9 cellular contexts compared by ENCODE assay signal in the genomic region with DNA sequence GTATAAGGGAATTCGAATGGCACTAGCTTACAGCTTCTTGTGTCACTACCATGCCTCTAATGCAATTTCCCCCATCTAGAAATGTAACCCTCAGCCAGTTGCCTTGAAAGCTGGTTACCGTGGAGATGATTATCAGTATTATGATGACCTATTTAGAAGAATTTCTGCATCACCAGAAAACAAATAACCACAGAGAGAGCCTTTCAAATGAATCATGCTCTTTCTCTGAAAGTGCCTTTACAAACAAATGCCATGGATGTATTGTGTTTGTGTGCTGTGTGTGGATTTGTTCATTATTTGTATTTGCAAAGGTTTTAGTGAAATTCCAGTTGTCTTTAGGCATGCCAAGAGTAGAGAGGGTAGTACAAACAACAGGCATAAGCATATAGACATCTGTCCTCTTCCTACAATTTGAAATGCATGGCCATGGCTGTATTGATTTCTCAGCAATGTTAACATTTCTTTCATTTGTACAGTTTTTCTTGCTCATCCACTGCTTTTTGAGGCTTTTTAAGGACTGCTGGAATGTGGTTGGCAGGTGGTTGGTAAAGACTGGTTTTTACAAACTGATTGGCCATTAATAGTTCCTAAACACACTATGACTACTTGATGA.
A peak's percentile ranks its signal among the peaks of the same experiment; 100 is the strongest.
DNase-seq lines count a peak whose midpoint lies in the region; ATAC-seq and TF ChIP-seq lines count a peak whose summit lies in the region.
"Had no signal": no experiment of that assay in that cellular context is flagged by ENCODE, and none has a peak within 500 bp of the region (broad histone marks: within the 10 kb centered on the region; RNA-seq: fewer than 3 reads in every experiment).

No MANE protein-coding gene starts in this region.

- H3K4me3 Mint-ChIP-seq in brain = peak overlapping the region in 2 of 5 experiments; percentile 42 to 51

- peak; percentile 29 for ATAC-seq in lung (ENCODE audit: insufficient read depth, low FRiP score)
- ATAC-seq in GM18868 (IDR thresholded peaks at IDR 0.05; ENCODE audit: unreplicated experiment) = no peak

- H3K4me3 ChIP-seq in lung (no peak overlapping the region), MM.1S (ENCODE audit: low read length) (no peak overlapping the region)

- TF ChIP-seq CTCF in brain (conservative IDR thresholded peaks at IDR 0.05) (no peak), lung (IDR thresholded peaks at IDR 0.05; ENCODE audit: control extremely low read depth, extremely low read depth) (no peak), MM.1S (IDR thresholded peaks at IDR 0.05; ENCODE audit: low read length) (no peak)

- H2AFZ ChIP-seq in MM.1S (ENCODE audit: low read length) = no peak overlapping the region

- no peaks in the 10 kb centered on the region for H3K36me3 Mint-ChIP-seq in brain

- no peaks in the 10 kb centered on the region for H4K20me1 ChIP-seq in MM.1S (ENCODE audit: insufficient read depth, low read length)

- H3K4me1 Mint-ChIP-seq in brain = peaks cover 63% of the 10 kb centered on the region

- H3K79me2 ChIP-seq in MM.1S (ENCODE audit: low read length) = no peaks in the 10 kb centered on the region

- H3K27me3 Mint-ChIP-seq in brain = no peaks in the 10 kb centered on the region

- WGBS in lung, 2 donors = 71 to 87% methylated on average over 2 of the region's 2 CpGs

- H3K4me1 ChIP-seq in lung (ENCODE audit: control insufficient read depth in 2 of 2, insufficient read depth in 2 of 2, low read length in 2 of 2) = no peaks in the 10 kb centered on the region
- H3K4me1 ChIP-seq in MM.1S (ENCODE audit: low read length) = no peaks in the 10 kb centered on the region

- H3K9me3 Mint-ChIP-seq in brain = no peaks in the 10 kb centered on the region

- H3K27ac ChIP-seq in lung (ENCODE audit: low read depth in 1 of 2, low read length in 1 of 2) (no peak overlapping the region), MM.1S (ENCODE audit: low read length) (no peak overlapping the region)

- H3F3A ChIP-seq in MM.1S (ENCODE audit: insufficient read depth, low read length) = no peaks in the 10 kb centered on the region

- H3K9ac ChIP-seq in MM.1S (ENCODE audit: low read length) = no peak overlapping the region

- peak overlapping the region; percentile 56 to 92 (median 75) for H3K27ac Mint-ChIP-seq in brain

- DNase-seq in AG08396 (ENCODE audit: low spot score) (peak; percentile 48), LoVo (ENCODE audit: low spot score) (peak; percentile 44), lung (ENCODE audit: low spot score) (no peak), NCI-H69 (lab: John Stamatoyannopoulos, UW) (no peak), MM.1S (no peak), 8988T (no peak)
- DNase-seq: activated naive CD4-positive, alpha-beta T cell treated with anti-CD3 and anti-CD28 coated beads, Interleukin-2, amount 50 U/mL, for 16 hours had no signal

- H3K36me3 ChIP-seq in lung (ENCODE audit: control insufficient read depth in 2 of 2, insufficient read depth in 2 of 2, low read length in 2 of 2) (no peaks in the 10 kb centered on the region), MM.1S (replicated peaks; ENCODE audit: insufficient read depth, low read length) (no peaks in the 10 kb centered on the region)

- H3K9me3 ChIP-seq in lung (ENCODE audit: control insufficient read depth in 2 of 2, insufficient read depth in 1 of 2, low read length in 1 of 2) = no peaks in the 10 kb centered on the region
- no peaks in the 10 kb centered on the region for H3K9me3 ChIP-seq in MM.1S (replicated peaks; ENCODE audit: insufficient read depth, low read length)

- H3K27me3 ChIP-seq in lung (ENCODE audit: control insufficient read depth, insufficient read depth) (no peaks in the 10 kb centered on the region), MM.1S (replicated peaks; ENCODE audit: insufficient read depth, low read length) (no peaks in the 10 kb centered on the region)

- H3K9me2 ChIP-seq in MM.1S (replicated peaks; ENCODE audit: insufficient read depth, low read length) = no peaks in the 10 kb centered on the region

- H3K4me2 ChIP-seq in MM.1S (ENCODE audit: low read depth, low read length) = no peak overlapping the region

Comparison
In these comparisons a context has a peak if more than half of its experiments do, and no peak if none do; other contexts are left out.
1. DNase-seq: peak in AG08396 (single experiment) and LoVo (single experiment); none in lung (single experiment), NCI-H69 (single experiment), MM.1S (single experiment) and 8988T (single experiment).